2 cellular contexts compared by ENCODE assay signal in the genomic region with DNA sequence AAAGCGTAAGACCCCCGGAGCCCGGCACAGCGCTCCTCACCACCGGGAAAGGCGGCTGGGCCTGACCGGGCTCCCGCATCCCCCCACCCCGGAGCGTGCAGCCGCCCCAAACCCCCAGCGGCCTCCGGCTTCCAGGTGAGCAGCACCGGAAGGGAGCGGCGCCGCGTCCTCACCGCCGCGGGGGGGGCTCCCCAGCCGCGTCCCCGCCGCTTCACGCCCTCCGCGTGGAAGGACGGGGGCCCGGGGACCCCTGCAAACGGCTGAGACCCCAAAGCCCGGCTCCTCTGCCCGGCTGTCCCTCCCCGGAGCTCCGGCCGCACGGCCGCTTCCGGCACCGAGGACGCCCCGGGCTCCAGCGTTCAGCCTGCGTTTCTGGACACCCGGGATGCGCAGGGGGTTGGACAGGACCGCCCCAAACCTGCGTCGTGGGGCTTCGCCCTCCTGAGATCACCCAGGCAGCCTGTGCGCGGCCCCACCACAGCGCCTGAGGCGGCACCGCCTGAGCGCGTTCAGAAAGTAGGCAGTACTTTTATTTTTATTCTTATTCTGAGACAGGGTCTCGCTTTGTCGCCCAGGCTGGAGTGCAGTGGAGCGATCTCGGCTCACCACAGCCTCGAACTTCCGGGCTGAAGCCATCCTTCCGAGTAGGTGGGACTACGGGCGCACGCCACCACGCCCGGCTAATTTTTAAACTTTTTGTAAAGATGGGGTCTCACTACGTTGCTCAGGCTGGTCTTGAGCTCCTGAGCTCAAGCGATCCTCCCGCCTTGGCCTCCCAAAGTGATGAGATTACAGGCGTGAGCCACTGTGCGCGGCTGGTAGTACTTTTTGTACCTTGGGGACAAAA.
TF ChIP-seq lines count a peak whose summit lies in the region.

No MANE protein-coding gene starts in this region.

TF ChIP-seq in SK-N-SH, 30 proteins besides CTCF, POLR2A, EP300 and RAD21 (continued from another document):
- TF ChIP-seq NRF1 (IDR thresholded peaks at IDR 0.05; ENCODE audit: low read depth, low read length) (peak; percentile 72), POLR2AphosphoS5 (IDR thresholded peaks at IDR 0.05; ENCODE audit: low read depth, low read length) (peak; percentile 58; the same call in 1 of the 2 replicates), NFIC (IDR thresholded peaks at IDR 0.05; ENCODE audit: borderline replicate concordance) (no peak), FOXJ3 (CRISPR knock-in tag; IDR thresholded peaks at IDR 0.05) (no peak), YY1 (IDR thresholded peaks at IDR 0.05; ENCODE audit: low read depth) (0 out of 2 replicates have a peak, but pooled peaks have one; percentile 11), CHD2 (IDR thresholded peaks at IDR 0.05; ENCODE audit: low read length, partially characterized antibody) (no peak), MXI1 (IDR thresholded peaks at IDR 0.05; ENCODE audit: low read depth, low read length) (peak; percentile 29; the same call in 1 of the 2 replicates), FOSL2 (IDR thresholded peaks at IDR 0.05; ENCODE audit: borderline replicate concordance, low read depth) (no peak)
TF ChIP-seq in SK-N-SH: peak in this region for 7.

TF ChIP-seq in K562, 482 proteins besides CTCF, POLR2A, EP300 and RAD21 (continued from another document and continues in another):
- TF ChIP-seq, protein P1, sequence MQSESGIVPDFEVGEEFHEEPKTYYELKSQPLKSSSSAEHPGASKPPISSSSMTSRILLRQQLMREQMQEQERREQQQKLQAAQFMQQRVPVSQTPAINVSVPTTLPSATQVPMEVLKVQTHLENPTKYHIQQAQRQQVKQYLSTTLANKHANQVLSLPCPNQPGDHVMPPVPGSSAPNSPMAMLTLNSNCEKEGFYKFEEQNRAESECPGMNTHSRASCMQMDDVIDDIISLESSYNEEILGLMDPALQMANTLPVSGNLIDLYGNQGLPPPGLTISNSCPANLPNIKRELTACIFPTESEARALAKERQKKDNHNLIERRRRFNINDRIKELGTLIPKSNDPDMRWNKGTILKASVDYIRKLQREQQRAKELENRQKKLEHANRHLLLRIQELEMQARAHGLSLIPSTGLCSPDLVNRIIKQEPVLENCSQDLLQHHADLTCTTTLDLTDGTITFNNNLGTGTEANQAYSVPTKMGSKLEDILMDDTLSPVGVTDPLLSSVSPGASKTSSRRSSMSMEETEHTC (IDR thresholded peaks at IDR 0.05), result no peak
- TF ChIP-seq CCNT2 (IDR thresholded peaks at IDR 0.05; ENCODE audit: borderline replicate concordance, extremely low read depth, insufficient read length, low read depth, low read length), result peak; percentile 65
- TF ChIP-seq MYNN (IDR thresholded peaks at IDR 0.05), result 0 out of 2 replicates have a peak, but pooled peaks have one; percentile 24
- TF ChIP-seq MYNN (CRISPR knock-in tag; IDR thresholded peaks at IDR 0.05), result no peak
- 0 out of 2 replicates have a peak, but pooled peaks have one; percentile 8 for TF ChIP-seq HCFC1 (IDR thresholded peaks at IDR 0.05; ENCODE audit: low read depth, low read length)
- TF ChIP-seq, protein P2, sequence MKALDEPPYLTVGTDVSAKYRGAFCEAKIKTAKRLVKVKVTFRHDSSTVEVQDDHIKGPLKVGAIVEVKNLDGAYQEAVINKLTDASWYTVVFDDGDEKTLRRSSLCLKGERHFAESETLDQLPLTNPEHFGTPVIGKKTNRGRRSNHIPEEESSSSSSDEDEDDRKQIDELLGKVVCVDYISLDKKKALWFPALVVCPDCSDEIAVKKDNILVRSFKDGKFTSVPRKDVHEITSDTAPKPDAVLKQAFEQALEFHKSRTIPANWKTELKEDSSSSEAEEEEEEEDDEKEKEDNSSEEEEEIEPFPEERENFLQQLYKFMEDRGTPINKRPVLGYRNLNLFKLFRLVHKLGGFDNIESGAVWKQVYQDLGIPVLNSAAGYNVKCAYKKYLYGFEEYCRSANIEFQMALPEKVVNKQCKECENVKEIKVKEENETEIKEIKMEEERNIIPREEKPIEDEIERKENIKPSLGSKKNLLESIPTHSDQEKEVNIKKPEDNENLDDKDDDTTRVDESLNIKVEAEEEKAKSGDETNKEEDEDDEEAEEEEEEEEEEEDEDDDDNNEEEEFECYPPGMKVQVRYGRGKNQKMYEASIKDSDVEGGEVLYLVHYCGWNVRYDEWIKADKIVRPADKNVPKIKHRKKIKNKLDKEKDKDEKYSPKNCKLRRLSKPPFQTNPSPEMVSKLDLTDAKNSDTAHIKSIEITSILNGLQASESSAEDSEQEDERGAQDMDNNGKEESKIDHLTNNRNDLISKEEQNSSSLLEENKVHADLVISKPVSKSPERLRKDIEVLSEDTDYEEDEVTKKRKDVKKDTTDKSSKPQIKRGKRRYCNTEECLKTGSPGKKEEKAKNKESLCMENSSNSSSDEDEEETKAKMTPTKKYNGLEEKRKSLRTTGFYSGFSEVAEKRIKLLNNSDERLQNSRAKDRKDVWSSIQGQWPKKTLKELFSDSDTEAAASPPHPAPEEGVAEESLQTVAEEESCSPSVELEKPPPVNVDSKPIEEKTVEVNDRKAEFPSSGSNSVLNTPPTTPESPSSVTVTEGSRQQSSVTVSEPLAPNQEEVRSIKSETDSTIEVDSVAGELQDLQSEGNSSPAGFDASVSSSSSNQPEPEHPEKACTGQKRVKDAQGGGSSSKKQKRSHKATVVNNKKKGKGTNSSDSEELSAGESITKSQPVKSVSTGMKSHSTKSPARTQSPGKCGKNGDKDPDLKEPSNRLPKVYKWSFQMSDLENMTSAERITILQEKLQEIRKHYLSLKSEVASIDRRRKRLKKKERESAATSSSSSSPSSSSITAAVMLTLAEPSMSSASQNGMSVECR (CRISPR knock-in tag; IDR thresholded peaks at IDR 0.05), result peak; percentile 47; the same call in 1 of the 2 replicates
- peak; percentile 65 for TF ChIP-seq TAF1 (IDR thresholded peaks at IDR 0.05; ENCODE audit: control insufficient read depth, extremely low read depth, insufficient read depth, low read length, severe bottlenecking)
- TF ChIP-seq, protein P3, sequence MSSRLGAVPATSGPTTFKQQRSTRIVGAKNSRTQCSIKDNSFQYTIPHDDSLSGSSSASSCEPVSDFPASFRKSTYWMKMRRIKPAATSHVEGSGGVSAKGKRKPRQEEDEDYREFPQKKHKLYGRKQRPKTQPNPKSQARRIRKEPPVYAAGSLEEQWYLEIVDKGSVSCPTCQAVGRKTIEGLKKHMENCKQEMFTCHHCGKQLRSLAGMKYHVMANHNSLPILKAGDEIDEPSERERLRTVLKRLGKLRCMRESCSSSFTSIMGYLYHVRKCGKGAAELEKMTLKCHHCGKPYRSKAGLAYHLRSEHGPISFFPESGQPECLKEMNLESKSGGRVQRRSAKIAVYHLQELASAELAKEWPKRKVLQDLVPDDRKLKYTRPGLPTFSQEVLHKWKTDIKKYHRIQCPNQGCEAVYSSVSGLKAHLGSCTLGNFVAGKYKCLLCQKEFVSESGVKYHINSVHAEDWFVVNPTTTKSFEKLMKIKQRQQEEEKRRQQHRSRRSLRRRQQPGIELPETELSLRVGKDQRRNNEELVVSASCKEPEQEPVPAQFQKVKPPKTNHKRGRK (tag; IDR thresholded peaks at IDR 0.05), result no peak
- peak; percentile 34; the same call in 1 of the 2 replicates for TF ChIP-seq LCOR (CRISPR knock-in tag; IDR thresholded peaks at IDR 0.05)
- 0 out of 2 replicates have a peak, but pooled peaks have one; percentile 17 for TF ChIP-seq NFRKB (IDR thresholded peaks at IDR 0.05; ENCODE audit: low read depth)
- TF ChIP-seq, protein P4, sequence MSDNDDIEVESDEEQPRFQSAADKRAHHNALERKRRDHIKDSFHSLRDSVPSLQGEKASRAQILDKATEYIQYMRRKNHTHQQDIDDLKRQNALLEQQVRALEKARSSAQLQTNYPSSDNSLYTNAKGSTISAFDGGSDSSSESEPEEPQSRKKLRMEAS (CRISPR knock-in tag; IDR thresholded peaks at IDR 0.05), result peak; percentile 56
- peak; percentile 69 for TF ChIP-seq GABPB1 (CRISPR knock-in tag; IDR thresholded peaks at IDR 0.05)
- no peak for TF ChIP-seq MAFF (IDR thresholded peaks at IDR 0.05; ENCODE audit: low read length)
- peak in 1 of 3 experiments; percentile 8 for TF ChIP-seq YY1 (IDR thresholded peaks at IDR 0.05; ENCODE audit: borderline replicate concordance in 1 of 3, control insufficient read depth in 1 of 3, extremely low read depth in 1 of 3, insufficient read depth in 3 of 3, insufficient read length in 1 of 3, insufficient replicate concordance in 2 of 3, low read depth in 1 of 3, low read length in 2 of 3)
- peak; percentile 91 for TF ChIP-seq POLR2G (IDR thresholded peaks at IDR 0.05; ENCODE audit: low read depth, low read length)
- TF ChIP-seq, protein P5, sequence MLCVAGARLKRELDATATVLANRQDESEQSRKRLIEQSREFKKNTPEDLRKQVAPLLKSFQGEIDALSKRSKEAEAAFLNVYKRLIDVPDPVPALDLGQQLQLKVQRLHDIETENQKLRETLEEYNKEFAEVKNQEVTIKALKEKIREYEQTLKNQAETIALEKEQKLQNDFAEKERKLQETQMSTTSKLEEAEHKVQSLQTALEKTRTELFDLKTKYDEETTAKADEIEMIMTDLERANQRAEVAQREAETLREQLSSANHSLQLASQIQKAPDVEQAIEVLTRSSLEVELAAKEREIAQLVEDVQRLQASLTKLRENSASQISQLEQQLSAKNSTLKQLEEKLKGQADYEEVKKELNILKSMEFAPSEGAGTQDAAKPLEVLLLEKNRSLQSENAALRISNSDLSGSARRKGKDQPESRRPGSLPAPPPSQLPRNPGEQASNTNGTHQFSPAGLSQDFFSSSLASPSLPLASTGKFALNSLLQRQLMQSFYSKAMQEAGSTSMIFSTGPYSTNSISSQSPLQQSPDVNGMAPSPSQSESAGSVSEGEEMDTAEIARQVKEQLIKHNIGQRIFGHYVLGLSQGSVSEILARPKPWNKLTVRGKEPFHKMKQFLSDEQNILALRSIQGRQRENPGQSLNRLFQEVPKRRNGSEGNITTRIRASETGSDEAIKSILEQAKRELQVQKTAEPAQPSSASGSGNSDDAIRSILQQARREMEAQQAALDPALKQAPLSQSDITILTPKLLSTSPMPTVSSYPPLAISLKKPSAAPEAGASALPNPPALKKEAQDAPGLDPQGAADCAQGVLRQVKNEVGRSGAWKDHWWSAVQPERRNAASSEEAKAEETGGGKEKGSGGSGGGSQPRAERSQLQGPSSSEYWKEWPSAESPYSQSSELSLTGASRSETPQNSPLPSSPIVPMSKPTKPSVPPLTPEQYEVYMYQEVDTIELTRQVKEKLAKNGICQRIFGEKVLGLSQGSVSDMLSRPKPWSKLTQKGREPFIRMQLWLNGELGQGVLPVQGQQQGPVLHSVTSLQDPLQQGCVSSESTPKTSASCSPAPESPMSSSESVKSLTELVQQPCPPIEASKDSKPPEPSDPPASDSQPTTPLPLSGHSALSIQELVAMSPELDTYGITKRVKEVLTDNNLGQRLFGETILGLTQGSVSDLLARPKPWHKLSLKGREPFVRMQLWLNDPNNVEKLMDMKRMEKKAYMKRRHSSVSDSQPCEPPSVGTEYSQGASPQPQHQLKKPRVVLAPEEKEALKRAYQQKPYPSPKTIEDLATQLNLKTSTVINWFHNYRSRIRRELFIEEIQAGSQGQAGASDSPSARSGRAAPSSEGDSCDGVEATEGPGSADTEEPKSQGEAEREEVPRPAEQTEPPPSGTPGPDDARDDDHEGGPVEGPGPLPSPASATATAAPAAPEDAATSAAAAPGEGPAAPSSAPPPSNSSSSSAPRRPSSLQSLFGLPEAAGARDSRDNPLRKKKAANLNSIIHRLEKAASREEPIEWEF (CRISPR knock-in tag; IDR thresholded peaks at IDR 0.05), result 0 out of 2 replicates have a peak, but pooled peaks have one; percentile 43
- TF ChIP-seq CBX1 (IDR thresholded peaks at IDR 0.05; ENCODE audit: low read depth), result peak; percentile 76
- 0 out of 2 replicates have a peak, but pooled peaks have one; percentile 44 for TF ChIP-seq NR3C1 (CRISPR knock-in tag; IDR thresholded peaks at IDR 0.05)
- TF ChIP-seq NR2C2 (CRISPR knock-in tag; IDR thresholded peaks at IDR 0.05), result no peak
- peak; percentile 44; the same call in 1 of the 2 replicates for TF ChIP-seq NR2C2 (tag; IDR thresholded peaks at IDR 0.05)
- TF ChIP-seq, protein P6, sequence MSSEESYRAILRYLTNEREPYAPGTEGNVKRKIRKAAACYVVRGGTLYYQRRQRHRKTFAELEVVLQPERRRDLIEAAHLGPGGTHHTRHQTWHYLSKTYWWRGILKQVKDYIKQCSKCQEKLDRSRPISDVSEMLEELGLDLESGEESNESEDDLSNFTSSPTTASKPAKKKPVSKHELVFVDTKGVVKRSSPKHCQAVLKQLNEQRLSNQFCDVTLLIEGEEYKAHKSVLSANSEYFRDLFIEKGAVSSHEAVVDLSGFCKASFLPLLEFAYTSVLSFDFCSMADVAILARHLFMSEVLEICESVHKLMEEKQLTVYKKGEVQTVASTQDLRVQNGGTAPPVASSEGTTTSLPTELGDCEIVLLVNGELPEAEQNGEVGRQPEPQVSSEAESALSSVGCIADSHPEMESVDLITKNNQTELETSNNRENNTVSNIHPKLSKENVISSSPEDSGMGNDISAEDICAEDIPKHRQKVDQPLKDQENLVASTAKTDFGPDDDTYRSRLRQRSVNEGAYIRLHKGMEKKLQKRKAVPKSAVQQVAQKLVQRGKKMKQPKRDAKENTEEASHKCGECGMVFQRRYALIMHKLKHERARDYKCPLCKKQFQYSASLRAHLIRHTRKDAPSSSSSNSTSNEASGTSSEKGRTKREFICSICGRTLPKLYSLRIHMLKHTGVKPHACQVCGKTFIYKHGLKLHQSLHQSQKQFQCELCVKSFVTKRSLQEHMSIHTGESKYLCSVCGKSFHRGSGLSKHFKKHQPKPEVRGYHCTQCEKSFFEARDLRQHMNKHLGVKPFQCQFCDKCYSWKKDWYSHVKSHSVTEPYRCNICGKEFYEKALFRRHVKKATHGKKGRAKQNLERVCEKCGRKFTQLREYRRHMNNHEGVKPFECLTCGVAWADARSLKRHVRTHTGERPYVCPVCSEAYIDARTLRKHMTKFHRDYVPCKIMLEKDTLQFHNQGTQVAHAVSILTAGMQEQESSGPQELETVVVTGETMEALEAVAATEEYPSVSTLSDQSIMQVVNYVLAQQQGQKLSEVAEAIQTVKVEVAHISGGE (CRISPR knock-in tag; IDR thresholded peaks at IDR 0.05), result peak in 2 of 3 experiments; percentile 18 to 69; a peak in 3 of 6 replicates
- TF ChIP-seq MYC (IDR thresholded peaks at IDR 0.05; ENCODE audit: low read depth, low read length), result peak; percentile 37; the same call in 1 of the 2 replicates
- TF ChIP-seq MYC (CRISPR knock-in tag; IDR thresholded peaks at IDR 0.05; ENCODE audit: borderline replicate concordance, low read depth), result peak; percentile 27; the same call in 1 of the 2 replicates
- no peak for TF ChIP-seq MCM2 (IDR thresholded peaks at IDR 0.05; ENCODE audit: low read depth)
- no peak for TF ChIP-seq ZNF224 (CRISPR knock-in tag; IDR thresholded peaks at IDR 0.05)
- TF ChIP-seq, protein P7, sequence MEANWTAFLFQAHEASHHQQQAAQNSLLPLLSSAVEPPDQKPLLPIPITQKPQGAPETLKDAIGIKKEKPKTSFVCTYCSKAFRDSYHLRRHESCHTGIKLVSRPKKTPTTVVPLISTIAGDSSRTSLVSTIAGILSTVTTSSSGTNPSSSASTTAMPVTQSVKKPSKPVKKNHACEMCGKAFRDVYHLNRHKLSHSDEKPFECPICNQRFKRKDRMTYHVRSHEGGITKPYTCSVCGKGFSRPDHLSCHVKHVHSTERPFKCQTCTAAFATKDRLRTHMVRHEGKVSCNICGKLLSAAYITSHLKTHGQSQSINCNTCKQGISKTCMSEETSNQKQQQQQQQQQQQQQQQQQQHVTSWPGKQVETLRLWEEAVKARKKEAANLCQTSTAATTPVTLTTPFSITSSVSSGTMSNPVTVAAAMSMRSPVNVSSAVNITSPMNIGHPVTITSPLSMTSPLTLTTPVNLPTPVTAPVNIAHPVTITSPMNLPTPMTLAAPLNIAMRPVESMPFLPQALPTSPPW (CRISPR knock-in tag; IDR thresholded peaks at IDR 0.05), result peak; percentile 81
- TF ChIP-seq SUPT5H (IDR thresholded peaks at IDR 0.05), result peak; percentile 63
